In the genomic region with DNA sequence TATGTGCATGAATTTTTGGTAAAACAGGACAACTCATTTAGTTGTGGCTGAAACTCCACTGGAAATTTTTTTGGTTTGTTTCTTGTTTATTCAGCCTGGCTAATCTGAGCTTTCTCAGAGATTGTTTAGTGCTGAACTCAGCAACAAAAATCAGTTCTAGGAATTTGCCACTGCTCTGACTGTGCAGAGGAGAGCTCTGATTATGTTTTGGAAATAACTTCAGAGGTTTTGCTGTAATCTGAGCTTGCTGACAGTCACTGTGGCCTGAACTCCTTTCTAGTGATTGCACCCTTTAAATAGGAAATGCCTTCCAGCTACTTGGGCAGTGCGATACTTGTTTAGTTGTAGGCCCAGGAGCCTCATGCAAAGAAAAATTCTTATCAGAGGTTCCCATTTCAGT, we compare ENCODE assay signal across 9 cellular contexts.
DNase-seq lines count a peak whose midpoint lies in the region; ATAC-seq and TF ChIP-seq lines count a peak whose summit lies in the region.
"Had no signal": no experiment of that assay in that cellular context is flagged by ENCODE, and none has a peak within 500 bp of the region (broad histone marks: within the 10 kb centered on the region; RNA-seq: fewer than 3 reads in every experiment).

No MANE protein-coding gene starts in this region.

- H3K4me1 ChIP-seq in breast epithelium: no peaks in the 10 kb centered on the region
- no peaks in the 10 kb centered on the region for H3K4me1 ChIP-seq in hepatocyte (ENCODE audit: insufficient read depth)
- H3K4me1 ChIP-seq in thymus (ENCODE audit: control insufficient read depth, insufficient read depth, low read length): peaks cover 14% of the 10 kb centered on the region

- CTCF ChIA-PET in MCF 10A (lab: Yijun Ruan, JAX): no interaction called here
- CTCF ChIA-PET in activated CD8-positive, alpha-beta T cell treated with anti-CD3 and anti-CD28 coated beads for 36 hours (lab: Charles Lee): interaction anchor here (0.8 to 1.4 kb wide), 3 partner anchors 14 to 27 kb away, joined by 3 to 4 read pairs (median 3); no protein-coding TSS in a partner anchor

- H3K27me3 ChIP-seq in breast epithelium (no peaks in the 10 kb centered on the region), hepatocyte (no peaks in the 10 kb centered on the region), thymus (ENCODE audit: control insufficient read depth, insufficient read depth) (no peaks in the 10 kb centered on the region)

- H3K27ac Mint-ChIP-seq in MCF 10A (ENCODE audit: low read depth, unreplicated experiment): no peak overlapping the region
- H3K27ac Mint-ChIP-seq in activated CD8-positive, alpha-beta T cell treated with anti-CD3 and anti-CD28 coated beads for 36 hours: peak overlapping the region; percentile 91

- intact Hi-C loops in MCF 10A (cut with micrococcal nuclease): no loop called here
- intact Hi-C loops in breast epithelium (cut with DNase I; ENCODE audit: low total_unique reads): no loop called here
- intact Hi-C loops in activated CD8-positive, alpha-beta T cell treated with anti-CD3 and anti-CD28 coated beads for 36 hours (cut with micrococcal nuclease): no loop called here

- no peaks in the 10 kb centered on the region for H3K27me3 Mint-ChIP-seq in MCF 10A (ENCODE audit: insufficient read depth, unreplicated experiment)
- H3K27me3 Mint-ChIP-seq in activated CD8-positive, alpha-beta T cell treated with anti-CD3 and anti-CD28 coated beads for 36 hours: no peaks in the 10 kb centered on the region

- POLR2A ChIA-PET in MCF 10A (lab: Yijun Ruan, JAX): interaction anchor here (1.5 kb wide), 1 partner anchor 60 kb away, joined by 5 read pairs; a partner anchor contains a TSS
- POLR2A ChIA-PET in activated CD8-positive, alpha-beta T cell treated with anti-CD3 and anti-CD28 coated beads for 36 hours (lab: Charles Lee): interaction anchor here (0.8 to 4.1 kb wide), 5 partner anchors 11 to 125 kb away, joined by 3 to 23 read pairs (median 3); a partner anchor contains a TSS

- H3K4me2 ChIP-seq in hepatocyte: no peak overlapping the region

- H2AFZ ChIP-seq in hepatocyte: no peak overlapping the region

- no peak overlapping the region for H3K4me3 Mint-ChIP-seq in MCF 10A (ENCODE audit: unreplicated experiment)
- no peak overlapping the region for H3K4me3 Mint-ChIP-seq in activated CD8-positive, alpha-beta T cell treated with anti-CD3 and anti-CD28 coated beads for 36 hours

- H3K36me3 Mint-ChIP-seq in MCF 10A (ENCODE audit: insufficient read depth, unreplicated experiment): peaks cover 17% of the 10 kb centered on the region
- peaks cover 41% of the 10 kb centered on the region for H3K36me3 Mint-ChIP-seq in activated CD8-positive, alpha-beta T cell treated with anti-CD3 and anti-CD28 coated beads for 36 hours (ENCODE audit: low read depth)

- no peaks in the 10 kb centered on the region for H3K79me2 ChIP-seq in hepatocyte

- H4K20me1 ChIP-seq in hepatocyte (ENCODE audit: insufficient read depth, poor library complexity, severe bottlenecking): no peaks in the 10 kb centered on the region

- H3K9me2 ChIP-seq in hepatocyte (replicated peaks; ENCODE audit: insufficient read depth): no peaks in the 10 kb centered on the region

- TF ChIP-seq CTCF in MCF 10A (IDR thresholded peaks at IDR 0.05; ENCODE audit: unreplicated experiment) (no peak), breast epithelium (IDR thresholded peaks at IDR 0.05) (no peak), hepatocyte (IDR thresholded peaks at IDR 0.05; ENCODE audit: poor library complexity) (no peak)
- no peak for TF ChIP-seq CTCF in activated CD8-positive, alpha-beta T cell treated with anti-CD3 and anti-CD28 coated beads for 36 hours (IDR thresholded peaks at IDR 0.05)

- ATAC-seq in activated CD8-positive, alpha-beta T cell treated with anti-CD3 and anti-CD28 coated beads for 36 hours: peak; percentile 58
- ATAC-seq in GM19455 (IDR thresholded peaks at IDR 0.05; ENCODE audit: unreplicated experiment): no peak

- H3K27ac ChIP-seq in breast epithelium (no peak overlapping the region), hepatocyte (no peak overlapping the region), thymus (ENCODE audit: low read depth) (peak overlapping the region; percentile 65)

- WGBS in hepatocyte (ENCODE audit: low lambda C conversion rate, missing lambda C conversion rate): 34% methylated on average over 1 of the region's 1 CpG
- WGBS in thymus: 73% methylated on average over 1 of the region's 1 CpG

- peak; percentile 9 for DNase-seq in MCF 10A (ENCODE audit: unreplicated experiment)
- no peak for DNase-seq in breast epithelium (ENCODE audit: low spot score in 2 of 2)
- peak; percentile 52 for DNase-seq in activated CD8-positive, alpha-beta T cell treated with anti-CD3 and anti-CD28 coated beads for 36 hours
- peak; percentile 30 for DNase-seq in hepatocyte (ENCODE audit: low spot score)
- no peak for DNase-seq in erythroblast (lab: John Stamatoyannopoulos, UW)
- no peak for DNase-seq in NCI-H526 (lab: John Stamatoyannopoulos, UW)
- DNase-seq: cortex of kidney had no signal

- H3K4me3 ChIP-seq in breast epithelium: no peak overlapping the region
- H3K4me3 ChIP-seq in hepatocyte: no peak overlapping the region
- no peak overlapping the region for H3K4me3 ChIP-seq in thymus (ENCODE audit: low read length)

- H3K36me3 ChIP-seq in breast epithelium (no peaks in the 10 kb centered on the region), hepatocyte (replicated peaks; ENCODE audit: insufficient read depth, low read depth) (no peaks in the 10 kb centered on the region), thymus (ENCODE audit: control insufficient read depth, insufficient read depth) (peaks cover 6% of the 10 kb centered on the region)

- no peaks in the 10 kb centered on the region for H3K4me1 Mint-ChIP-seq in MCF 10A (ENCODE audit: insufficient read depth, unreplicated experiment)
- peaks cover 70% of the 10 kb centered on the region for H3K4me1 Mint-ChIP-seq in activated CD8-positive, alpha-beta T cell treated with anti-CD3 and anti-CD28 coated beads for 36 hours (ENCODE audit: low read depth)

- TF ChIP-seq POLR2A in breast epithelium (IDR thresholded peaks at IDR 0.05) (no peak), erythroblast (IDR thresholded peaks at IDR 0.05; ENCODE audit: low read length) (no peak)

- H3K9me3 ChIP-seq in breast epithelium (no peaks in the 10 kb centered on the region), hepatocyte (ENCODE audit: low read depth) (no peaks in the 10 kb centered on the region), thymus (ENCODE audit: control insufficient read depth) (no peaks in the 10 kb centered on the region)

- H3K9me3 Mint-ChIP-seq in MCF 10A (ENCODE audit: unreplicated experiment): peaks cover 12% of the 10 kb centered on the region
- peaks cover 17% of the 10 kb centered on the region for H3K9me3 Mint-ChIP-seq in activated CD8-positive, alpha-beta T cell treated with anti-CD3 and anti-CD28 coated beads for 36 hours

- BruUV-seq in MCF 10A (replicated peaks; lab: Mats Ljungman, UMichigan): no TSS peak

Comparison
In these comparisons a context has a peak if more than half of its experiments do, and no peak if none do; other contexts are left out.
1. DNase-seq: peak in MCF 10A (single experiment), activated CD8-positive, alpha-beta T cell treated with anti-CD3 and anti-CD28 coated beads for 36 hours (single experiment) and hepatocyte (single experiment); none in breast epithelium (0 of 2), erythroblast (0 of 2) and NCI-H526 (0 of 2).